1 cellular context compared by ENCODE assay signal in the genomic region with DNA sequence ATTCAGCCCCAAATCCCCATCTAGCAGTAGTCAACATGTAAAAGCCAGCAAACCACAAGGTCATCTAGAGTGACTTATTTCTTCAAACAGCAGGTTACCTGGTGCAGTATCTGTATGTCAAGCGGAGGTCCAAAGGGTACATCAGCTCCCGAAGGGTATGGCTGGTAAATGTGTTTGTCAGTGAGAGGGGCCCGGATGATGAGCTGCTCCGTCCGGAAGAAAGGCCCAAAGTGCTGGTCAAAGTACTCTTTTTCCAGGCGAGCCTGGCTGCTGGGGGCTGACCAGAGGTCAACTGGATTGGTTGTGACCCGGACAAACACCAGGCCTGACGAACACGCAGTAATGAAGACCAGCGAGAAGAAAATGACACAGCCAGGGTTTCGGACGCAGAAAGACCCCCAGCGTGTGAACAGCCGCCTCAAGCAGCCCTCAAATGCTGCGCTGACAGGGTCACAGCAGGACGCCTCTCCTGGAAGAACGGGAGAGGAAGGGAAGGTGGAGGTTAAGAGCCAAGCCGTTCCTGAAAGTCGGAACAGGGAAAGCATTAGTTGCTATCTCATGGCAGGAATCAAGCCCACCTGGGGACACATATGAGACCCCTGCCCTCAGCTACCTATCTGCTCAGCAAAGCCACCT.
TF ChIP-seq lines count a peak whose summit lies in the region.

No MANE protein-coding gene starts in this region.

TF ChIP-seq in HepG2, 621 proteins besides CTCF, POLR2A, EP300 and RAD21 (continued from another document and continues in another):
- TF ChIP-seq, protein P1, sequence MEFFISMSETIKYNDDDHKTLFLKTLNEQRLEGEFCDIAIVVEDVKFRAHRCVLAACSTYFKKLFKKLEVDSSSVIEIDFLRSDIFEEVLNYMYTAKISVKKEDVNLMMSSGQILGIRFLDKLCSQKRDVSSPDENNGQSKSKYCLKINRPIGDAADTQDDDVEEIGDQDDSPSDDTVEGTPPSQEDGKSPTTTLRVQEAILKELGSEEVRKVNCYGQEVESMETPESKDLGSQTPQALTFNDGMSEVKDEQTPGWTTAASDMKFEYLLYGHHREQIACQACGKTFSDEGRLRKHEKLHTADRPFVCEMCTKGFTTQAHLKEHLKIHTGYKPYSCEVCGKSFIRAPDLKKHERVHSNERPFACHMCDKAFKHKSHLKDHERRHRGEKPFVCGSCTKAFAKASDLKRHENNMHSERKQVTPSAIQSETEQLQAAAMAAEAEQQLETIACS (CRISPR knock-in tag; IDR thresholded peaks at IDR 0.05), result no peak
- TF ChIP-seq ZMAT3 (CRISPR knock-in tag; conservative IDR thresholded peaks at IDR 0.05) (peak; percentile 67; the same call in 1 of the 2 replicates), ZNF547 (CRISPR knock-in tag; IDR thresholded peaks at IDR 0.05) (no peak), AHR (CRISPR knock-in tag; IDR thresholded peaks at IDR 0.05) (no peak), HNF4A (CRISPR knock-in tag; IDR thresholded peaks at IDR 0.05) (peak; percentile 99), EHMT2 (IDR thresholded peaks at IDR 0.05; ENCODE audit: borderline replicate concordance, low read depth, low read length) (no peak), NR2F6 (IDR thresholded peaks at IDR 0.05) (peak; percentile 92), NR2F6 (CRISPR knock-in tag; IDR thresholded peaks at IDR 0.05) (peak; percentile 96), ONECUT2 (CRISPR knock-in tag; IDR thresholded peaks at IDR 0.05) (no peak), POLR2AphosphoS2 (IDR thresholded peaks at IDR 0.05; ENCODE audit: low read depth, low read length) (peak; percentile 17; the same call in 1 of the 2 replicates), POLR2G (IDR thresholded peaks at IDR 0.05; ENCODE audit: low read depth, low read length) (0 out of 2 replicates have a peak, but pooled peaks have one; percentile 47), ZNF354B (CRISPR knock-in tag; IDR thresholded peaks at IDR 0.05) (no peak), ZNF34 (CRISPR knock-in tag; IDR thresholded peaks at IDR 0.05; ENCODE audit: borderline replicate concordance) (no peak), GTF3A (CRISPR knock-in tag; conservative IDR thresholded peaks at IDR 0.05) (no peak), GATAD2A (CRISPR knock-in tag; IDR thresholded peaks at IDR 0.05) (peak; percentile 98), ZEB1 (IDR thresholded peaks at IDR 0.05; ENCODE audit: insufficient replicate concordance, low read depth) (peak; percentile 89), ZFX (CRISPR knock-in tag; IDR thresholded peaks at IDR 0.05; ENCODE audit: low read depth) (peak; percentile 91), ZNF737 (CRISPR knock-in tag; IDR thresholded peaks at IDR 0.05; ENCODE audit: borderline replicate concordance) (no peak), CHCHD3 (CRISPR knock-in tag; IDR thresholded peaks at IDR 0.05) (no peak), ZNF143 (CRISPR knock-in tag; IDR thresholded peaks at IDR 0.05) (peak; percentile 47; the same call in 1 of the 2 replicates), HNRNPLL (IDR thresholded peaks at IDR 0.05; ENCODE audit: low read depth, low read length, poor library complexity, severe bottlenecking) (no peak), HCFC1 (IDR thresholded peaks at IDR 0.05; ENCODE audit: low read depth, low read length) (no peak), ZNF17 (CRISPR knock-in tag; IDR thresholded peaks at IDR 0.05) (no peak), ZSCAN20 (CRISPR knock-in tag; IDR thresholded peaks at IDR 0.05; ENCODE audit: borderline replicate concordance) (no peak), MLLT10 (CRISPR knock-in tag; IDR thresholded peaks at IDR 0.05) (no peak), MTA3 (CRISPR knock-in tag; IDR thresholded peaks at IDR 0.05) (no peak), TP53 (CRISPR knock-in tag; conservative IDR thresholded peaks at IDR 0.05) (no peak), ZNF234 (CRISPR knock-in tag; conservative IDR thresholded peaks at IDR 0.05) (no peak), ZNF747 (CRISPR knock-in tag; IDR thresholded peaks at IDR 0.05; ENCODE audit: borderline replicate concordance) (peak; percentile 70; the same call in 1 of the 2 replicates), KLF16 (CRISPR knock-in tag; IDR thresholded peaks at IDR 0.05) (peak in 1 of 2 experiments; percentile 82; a peak in 2 of 4 replicates), ZNF44 (CRISPR knock-in tag; IDR thresholded peaks at IDR 0.05) (no peak), CAMTA2 (CRISPR knock-in tag; IDR thresholded peaks at IDR 0.05; ENCODE audit: borderline replicate concordance) (no peak), TSC22D2 (CRISPR knock-in tag; IDR thresholded peaks at IDR 0.05; ENCODE audit: borderline replicate concordance) (no peak), ZNF75D (CRISPR knock-in tag; IDR thresholded peaks at IDR 0.05; ENCODE audit: borderline replicate concordance) (no peak), ZNF713 (CRISPR knock-in tag; IDR thresholded peaks at IDR 0.05) (no peak), ETV6 (CRISPR knock-in tag; conservative IDR thresholded peaks at IDR 0.05) (no peak), ELF4 (CRISPR knock-in tag; IDR thresholded peaks at IDR 0.05; ENCODE audit: borderline replicate concordance) (peak; percentile 17; the same call in 1 of the 2 replicates), RFX5 (IDR thresholded peaks at IDR 0.05; ENCODE audit: low read depth, low read length) (0 out of 2 replicates have a peak, but pooled peaks have one; percentile 16), ZNF660 (CRISPR knock-in tag; IDR thresholded peaks at IDR 0.05; ENCODE audit: borderline replicate concordance, low read depth) (no peak), FOSL1 (CRISPR knock-in tag; IDR thresholded peaks at IDR 0.05; ENCODE audit: borderline replicate concordance) (no peak), RORA (CRISPR knock-in tag; IDR thresholded peaks at IDR 0.05) (no peak), MIER3 (CRISPR knock-in tag; IDR thresholded peaks at IDR 0.05; ENCODE audit: borderline replicate concordance) (peak; percentile 84; the same call in 1 of the 2 replicates), TCF12 (IDR thresholded peaks at IDR 0.05) (no peak), TCF12 (CRISPR knock-in tag; IDR thresholded peaks at IDR 0.05) (peak; percentile 87; the same call in 1 of the 2 replicates), GLI4 (CRISPR knock-in tag; IDR thresholded peaks at IDR 0.05; ENCODE audit: borderline replicate concordance) (no peak), ZNF431 (CRISPR knock-in tag; IDR thresholded peaks at IDR 0.05; ENCODE audit: borderline replicate concordance, low read depth) (no peak; the same call in 1 of the 2 replicates), ZNF256 (CRISPR knock-in tag; conservative IDR thresholded peaks at IDR 0.05) (no peak), KLF11 (CRISPR knock-in tag; IDR thresholded peaks at IDR 0.05) (no peak)
- TF ChIP-seq, protein P2, sequence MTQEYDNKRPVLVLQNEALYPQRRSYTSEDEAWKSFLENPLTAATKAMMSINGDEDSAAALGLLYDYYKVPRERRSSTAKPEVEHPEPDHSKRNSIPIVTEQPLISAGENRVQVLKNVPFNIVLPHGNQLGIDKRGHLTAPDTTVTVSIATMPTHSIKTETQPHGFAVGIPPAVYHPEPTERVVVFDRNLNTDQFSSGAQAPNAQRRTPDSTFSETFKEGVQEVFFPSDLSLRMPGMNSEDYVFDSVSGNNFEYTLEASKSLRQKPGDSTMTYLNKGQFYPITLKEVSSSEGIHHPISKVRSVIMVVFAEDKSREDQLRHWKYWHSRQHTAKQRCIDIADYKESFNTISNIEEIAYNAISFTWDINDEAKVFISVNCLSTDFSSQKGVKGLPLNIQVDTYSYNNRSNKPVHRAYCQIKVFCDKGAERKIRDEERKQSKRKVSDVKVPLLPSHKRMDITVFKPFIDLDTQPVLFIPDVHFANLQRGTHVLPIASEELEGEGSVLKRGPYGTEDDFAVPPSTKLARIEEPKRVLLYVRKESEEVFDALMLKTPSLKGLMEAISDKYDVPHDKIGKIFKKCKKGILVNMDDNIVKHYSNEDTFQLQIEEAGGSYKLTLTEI (CRISPR knock-in tag; conservative IDR thresholded peaks at IDR 0.05), result no peak
- TF ChIP-seq, protein P3, sequence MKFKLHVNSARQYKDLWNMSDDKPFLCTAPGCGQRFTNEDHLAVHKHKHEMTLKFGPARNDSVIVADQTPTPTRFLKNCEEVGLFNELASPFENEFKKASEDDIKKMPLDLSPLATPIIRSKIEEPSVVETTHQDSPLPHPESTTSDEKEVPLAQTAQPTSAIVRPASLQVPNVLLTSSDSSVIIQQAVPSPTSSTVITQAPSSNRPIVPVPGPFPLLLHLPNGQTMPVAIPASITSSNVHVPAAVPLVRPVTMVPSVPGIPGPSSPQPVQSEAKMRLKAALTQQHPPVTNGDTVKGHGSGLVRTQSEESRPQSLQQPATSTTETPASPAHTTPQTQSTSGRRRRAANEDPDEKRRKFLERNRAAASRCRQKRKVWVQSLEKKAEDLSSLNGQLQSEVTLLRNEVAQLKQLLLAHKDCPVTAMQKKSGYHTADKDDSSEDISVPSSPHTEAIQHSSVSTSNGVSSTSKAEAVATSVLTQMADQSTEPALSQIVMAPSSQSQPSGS (CRISPR knock-in tag; IDR thresholded peaks at IDR 0.05), result peak; percentile 72; the same call in 1 of the 2 replicates
- TF ChIP-seq, protein P4, sequence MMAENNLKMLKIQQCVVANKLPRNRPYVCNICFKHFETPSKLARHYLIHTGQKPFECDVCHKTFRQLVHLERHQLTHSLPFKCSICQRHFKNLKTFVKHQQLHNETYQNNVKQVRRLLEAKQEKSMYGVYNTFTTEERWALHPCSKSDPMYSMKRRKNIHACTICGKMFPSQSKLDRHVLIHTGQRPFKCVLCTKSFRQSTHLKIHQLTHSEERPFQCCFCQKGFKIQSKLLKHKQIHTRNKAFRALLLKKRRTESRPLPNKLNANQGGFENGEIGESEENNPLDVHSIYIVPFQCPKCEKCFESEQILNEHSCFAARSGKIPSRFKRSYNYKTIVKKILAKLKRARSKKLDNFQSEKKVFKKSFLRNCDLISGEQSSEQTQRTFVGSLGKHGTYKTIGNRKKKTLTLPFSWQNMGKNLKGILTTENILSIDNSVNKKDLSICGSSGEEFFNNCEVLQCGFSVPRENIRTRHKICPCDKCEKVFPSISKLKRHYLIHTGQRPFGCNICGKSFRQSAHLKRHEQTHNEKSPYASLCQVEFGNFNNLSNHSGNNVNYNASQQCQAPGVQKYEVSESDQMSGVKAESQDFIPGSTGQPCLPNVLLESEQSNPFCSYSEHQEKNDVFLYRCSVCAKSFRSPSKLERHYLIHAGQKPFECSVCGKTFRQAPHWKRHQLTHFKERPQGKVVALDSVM (CRISPR knock-in tag; IDR thresholded peaks at IDR 0.05), result peak; percentile 60; the same call in 1 of the 2 replicates
- TF ChIP-seq, protein P5, sequence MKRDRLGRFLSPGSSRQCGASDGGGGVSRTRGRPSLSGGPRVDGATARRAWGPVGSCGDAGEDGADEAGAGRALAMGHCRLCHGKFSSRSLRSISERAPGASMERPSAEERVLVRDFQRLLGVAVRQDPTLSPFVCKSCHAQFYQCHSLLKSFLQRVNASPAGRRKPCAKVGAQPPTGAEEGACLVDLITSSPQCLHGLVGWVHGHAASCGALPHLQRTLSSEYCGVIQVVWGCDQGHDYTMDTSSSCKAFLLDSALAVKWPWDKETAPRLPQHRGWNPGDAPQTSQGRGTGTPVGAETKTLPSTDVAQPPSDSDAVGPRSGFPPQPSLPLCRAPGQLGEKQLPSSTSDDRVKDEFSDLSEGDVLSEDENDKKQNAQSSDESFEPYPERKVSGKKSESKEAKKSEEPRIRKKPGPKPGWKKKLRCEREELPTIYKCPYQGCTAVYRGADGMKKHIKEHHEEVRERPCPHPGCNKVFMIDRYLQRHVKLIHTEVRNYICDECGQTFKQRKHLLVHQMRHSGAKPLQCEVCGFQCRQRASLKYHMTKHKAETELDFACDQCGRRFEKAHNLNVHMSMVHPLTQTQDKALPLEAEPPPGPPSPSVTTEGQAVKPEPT (CRISPR knock-in tag; IDR thresholded peaks at IDR 0.05; ENCODE audit: low read depth), result no peak; the same call in 1 of the 2 replicates
- TF ChIP-seq, protein P6, sequence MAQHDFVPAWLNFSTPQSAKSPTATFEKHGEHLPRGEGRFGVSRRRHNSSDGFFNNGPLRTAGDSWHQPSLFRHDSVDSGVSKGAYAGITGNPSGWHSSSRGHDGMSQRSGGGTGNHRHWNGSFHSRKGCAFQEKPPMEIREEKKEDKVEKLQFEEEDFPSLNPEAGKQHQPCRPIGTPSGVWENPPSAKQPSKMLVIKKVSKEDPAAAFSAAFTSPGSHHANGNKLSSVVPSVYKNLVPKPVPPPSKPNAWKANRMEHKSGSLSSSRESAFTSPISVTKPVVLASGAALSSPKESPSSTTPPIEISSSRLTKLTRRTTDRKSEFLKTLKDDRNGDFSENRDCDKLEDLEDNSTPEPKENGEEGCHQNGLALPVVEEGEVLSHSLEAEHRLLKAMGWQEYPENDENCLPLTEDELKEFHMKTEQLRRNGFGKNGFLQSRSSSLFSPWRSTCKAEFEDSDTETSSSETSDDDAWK (CRISPR knock-in tag; IDR thresholded peaks at IDR 0.05), result no peak
- TF ChIP-seq, protein P7, sequence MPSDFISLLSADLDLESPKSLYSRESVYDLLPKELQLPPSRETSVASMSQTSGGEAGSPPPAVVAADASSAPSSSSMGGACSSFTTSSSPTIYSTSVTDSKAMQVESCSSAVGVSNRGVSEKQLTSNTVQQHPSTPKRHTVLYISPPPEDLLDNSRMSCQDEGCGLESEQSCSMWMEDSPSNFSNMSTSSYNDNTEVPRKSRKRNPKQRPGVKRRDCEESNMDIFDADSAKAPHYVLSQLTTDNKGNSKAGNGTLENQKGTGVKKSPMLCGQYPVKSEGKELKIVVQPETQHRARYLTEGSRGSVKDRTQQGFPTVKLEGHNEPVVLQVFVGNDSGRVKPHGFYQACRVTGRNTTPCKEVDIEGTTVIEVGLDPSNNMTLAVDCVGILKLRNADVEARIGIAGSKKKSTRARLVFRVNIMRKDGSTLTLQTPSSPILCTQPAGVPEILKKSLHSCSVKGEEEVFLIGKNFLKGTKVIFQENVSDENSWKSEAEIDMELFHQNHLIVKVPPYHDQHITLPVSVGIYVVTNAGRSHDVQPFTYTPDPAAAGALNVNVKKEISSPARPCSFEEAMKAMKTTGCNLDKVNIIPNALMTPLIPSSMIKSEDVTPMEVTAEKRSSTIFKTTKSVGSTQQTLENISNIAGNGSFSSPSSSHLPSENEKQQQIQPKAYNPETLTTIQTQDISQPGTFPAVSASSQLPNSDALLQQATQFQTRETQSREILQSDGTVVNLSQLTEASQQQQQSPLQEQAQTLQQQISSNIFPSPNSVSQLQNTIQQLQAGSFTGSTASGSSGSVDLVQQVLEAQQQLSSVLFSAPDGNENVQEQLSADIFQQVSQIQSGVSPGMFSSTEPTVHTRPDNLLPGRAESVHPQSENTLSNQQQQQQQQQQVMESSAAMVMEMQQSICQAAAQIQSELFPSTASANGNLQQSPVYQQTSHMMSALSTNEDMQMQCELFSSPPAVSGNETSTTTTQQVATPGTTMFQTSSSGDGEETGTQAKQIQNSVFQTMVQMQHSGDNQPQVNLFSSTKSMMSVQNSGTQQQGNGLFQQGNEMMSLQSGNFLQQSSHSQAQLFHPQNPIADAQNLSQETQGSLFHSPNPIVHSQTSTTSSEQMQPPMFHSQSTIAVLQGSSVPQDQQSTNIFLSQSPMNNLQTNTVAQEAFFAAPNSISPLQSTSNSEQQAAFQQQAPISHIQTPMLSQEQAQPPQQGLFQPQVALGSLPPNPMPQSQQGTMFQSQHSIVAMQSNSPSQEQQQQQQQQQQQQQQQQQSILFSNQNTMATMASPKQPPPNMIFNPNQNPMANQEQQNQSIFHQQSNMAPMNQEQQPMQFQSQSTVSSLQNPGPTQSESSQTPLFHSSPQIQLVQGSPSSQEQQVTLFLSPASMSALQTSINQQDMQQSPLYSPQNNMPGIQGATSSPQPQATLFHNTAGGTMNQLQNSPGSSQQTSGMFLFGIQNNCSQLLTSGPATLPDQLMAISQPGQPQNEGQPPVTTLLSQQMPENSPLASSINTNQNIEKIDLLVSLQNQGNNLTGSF (CRISPR knock-in tag; IDR thresholded peaks at IDR 0.05), result peak; percentile 73; the same call in 1 of the 2 replicates
- TF ChIP-seq, protein P8, sequence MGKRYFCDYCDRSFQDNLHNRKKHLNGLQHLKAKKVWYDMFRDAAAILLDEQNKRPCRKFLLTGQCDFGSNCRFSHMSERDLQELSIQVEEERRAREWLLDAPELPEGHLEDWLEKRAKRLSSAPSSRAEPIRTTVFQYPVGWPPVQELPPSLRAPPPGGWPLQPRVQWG (CRISPR knock-in tag; IDR thresholded peaks at IDR 0.05; ENCODE audit: borderline replicate concordance, low read depth), result no peak
